ENCODE assay signal across 23 cellular contexts in the genomic region with DNA sequence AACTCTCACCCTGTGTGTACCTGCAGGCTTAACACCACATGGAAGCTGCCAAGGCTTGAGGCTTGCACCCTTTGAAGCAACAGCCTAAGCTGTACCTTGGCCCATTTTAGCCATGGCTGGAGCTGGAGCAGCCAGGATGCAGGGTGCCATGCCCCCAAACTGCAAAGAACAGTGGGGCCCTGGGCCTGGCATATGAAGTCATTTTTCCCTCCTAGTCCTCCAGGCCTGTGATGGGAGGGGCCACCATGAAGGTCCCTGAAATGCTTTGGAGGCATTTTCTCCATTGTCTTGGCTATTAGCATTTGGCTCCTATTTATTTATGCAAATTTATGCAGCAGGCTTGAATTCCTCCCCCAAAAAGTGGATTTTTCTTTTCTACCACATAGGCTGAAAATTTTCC.
DNase-seq lines count a peak whose midpoint lies in the region; ATAC-seq, FAIRE-seq and TF ChIP-seq lines count a peak whose summit lies in the region.
"Had no signal": no experiment of that assay in that cellular context is flagged by ENCODE, and none has a peak within 500 bp of the region (broad histone marks: within the 10 kb centered on the region; RNA-seq: fewer than 3 reads in every experiment).

No MANE protein-coding gene starts in this region.

- TF ChIP-seq CTCF in HCT116 (IDR thresholded peaks at IDR 0.05 in 2 of 3, conservative IDR thresholded peaks at IDR 0.05 in 1 of 3; ENCODE audit: borderline replicate concordance in 1 of 3, insufficient read depth in 1 of 3, low read depth in 2 of 3, low read length in 2 of 3): no peak
- TF ChIP-seq CTCF in K562 (IDR thresholded peaks at IDR 0.05 in 2 of 3, conservative IDR thresholded peaks at IDR 0.05 in 1 of 3; ENCODE audit: insufficient read depth in 2 of 3, low read depth in 1 of 3, low read length in 3 of 3): no peak
- no peak for TF ChIP-seq CTCF in kidney (IDR thresholded peaks at IDR 0.05; ENCODE audit: borderline replicate concordance, extremely low read depth, insufficient read depth)

- H3K9ac ChIP-seq in HCT116 (ENCODE audit: low read length): no peak overlapping the region
- H3K9ac ChIP-seq in K562 (ENCODE audit: insufficient read depth in 1 of 2, low read depth in 2 of 2, low read length in 2 of 2): no peak overlapping the region
- no peak overlapping the region for H3K9ac ChIP-seq in kidney (ENCODE audit: low read length in 2 of 2)
- H3K9ac ChIP-seq: BLaER1 treated with 17β-estradiol and CSF1 and Interleukin-3, amounts not matched to agents 10 nM and 100 nM had no signal

- POLR2A ChIA-PET in HCT116 (lab: Charles Lee) (no interaction called here), K562 (lab: Yijun Ruan, JAX) (no interaction called here)

- no TSS peak for BruUV-seq in HCT116 (replicated peaks; lab: Mats Ljungman, UMichigan)
- no TSS peak for BruUV-seq in K562 (replicated peaks; lab: Mats Ljungman, UMichigan)

- peak; percentile 13 for FAIRE-seq in HTR-8/SVneo (lab: Jason Lieb, UNC)
- no peak for FAIRE-seq in K562 (lab: Jason Lieb, UNC)
- FAIRE-seq in kidney (lab: Jason Lieb, UNC): no peak
- FAIRE-seq: A204.1, D721Med, G401.6, GM12891, GM19239 had no signal

- intact Hi-C loops in HCT116 (cut with micrococcal nuclease): loop anchor here (5.0 kb wide), 1 partner anchor 59 kb away; no protein-coding TSS in a partner anchor
- intact Hi-C loops in K562 (cut with micrococcal nuclease): no loop called here
- intact Hi-C loops in kidney (cut with DNase I): no loop called here

- no peak overlapping the region for H2AFZ ChIP-seq in HCT116 (ENCODE audit: low read depth, low read length, poor library complexity, severe bottlenecking)
- no peak overlapping the region for H2AFZ ChIP-seq in K562 (ENCODE audit: low read depth, low read length)

- no peak overlapping the region for H3K4me2 ChIP-seq in HCT116 (ENCODE audit: low read length)
- H3K4me2 ChIP-seq in K562 (ENCODE audit: insufficient read depth, low read length): no peak overlapping the region
- H3K4me2 ChIP-seq: BLaER1 treated with 17β-estradiol and CSF1 and Interleukin-3, amounts not matched to agents 10 nM and 100 nM had no signal

- no peaks in the 10 kb centered on the region for H3K9me2 ChIP-seq in HCT116 (ENCODE audit: insufficient read depth)

- no peaks in the 10 kb centered on the region for H4K20me1 ChIP-seq in HCT116 (ENCODE audit: insufficient read depth)
- H4K20me1 ChIP-seq in K562 (replicated peaks; ENCODE audit: control insufficient read depth, insufficient read depth, low read length): no peaks in the 10 kb centered on the region
- H4K20me1 ChIP-seq: BLaER1 treated with 17β-estradiol and CSF1 and Interleukin-3, amounts not matched to agents 10 nM and 100 nM had no signal

- H3K27ac ChIP-seq in HCT116 (ENCODE audit: low read depth, low read length) (no peak overlapping the region), K562 (ENCODE audit: extremely low read depth, low read depth, low read length) (no peak overlapping the region), kidney (ENCODE audit: low read depth in 2 of 2, low read length in 2 of 2) (no peak overlapping the region)
- H3K27ac ChIP-seq: BLaER1 treated with 17β-estradiol and CSF1 and Interleukin-3, amounts not matched to agents 10 nM and 100 nM; C4-2B had no signal

- H3K4me1 ChIP-seq in HCT116 (ENCODE audit: control insufficient read depth in 1 of 2, insufficient read depth in 2 of 2, low read length in 2 of 2): peaks cover 28 to 34% of the 10 kb centered on the region in 2 experiments
- H3K4me1 ChIP-seq in K562 (replicated peaks in 1 of 2; ENCODE audit: control insufficient read depth in 2 of 2, insufficient read depth in 2 of 2, low read length in 2 of 2): no peaks in the 10 kb centered on the region
- peaks cover 0 to 4% of the 10 kb centered on the region in 2 donors for H3K4me1 ChIP-seq in kidney (ENCODE audit: control insufficient read depth in 1 of 2, insufficient read depth in 1 of 2, low read depth in 1 of 2, low read length in 2 of 2)
- H3K4me1 ChIP-seq: Caco-2 had no signal

- H3K27me3 ChIP-seq in HCT116 (ENCODE audit: insufficient read depth, low read length) (no peaks in the 10 kb centered on the region), K562 (ENCODE audit: control insufficient read depth in 2 of 2, insufficient read depth in 2 of 2, low read length in 2 of 2) (peaks cover 7 to 9% of the 10 kb centered on the region in 2 experiments; a peak in 4 of 5 replicates)
- H3K27me3 ChIP-seq: BLaER1 treated with 17β-estradiol and CSF1 and Interleukin-3, amounts not matched to agents 10 nM and 100 nM had no signal

- RAD21 ChIA-PET in HCT116 (lab: Charles Lee; ENCODE audit: low non-redundant PET in 1 of 2, low total read pairs in 2 of 2, uncharacterized antibody in 2 of 2, unreplicated experiment in 2 of 2): no interaction called here

- H3K4me3 ChIP-seq in HCT116 (replicated peaks in 1 of 2; ENCODE audit: low read depth in 1 of 2, low read length in 2 of 2) (no peak overlapping the region), K562 (no peak overlapping the region), iPS-18c (ENCODE audit: insufficient read depth, low read depth, low read length) (peak overlapping the region; percentile 5; the same call in 1 of the 2 replicates), kidney (ENCODE audit: low read length in 2 of 2) (no peak overlapping the region)
- H3K4me3 ChIP-seq: BLaER1 treated with 17β-estradiol and CSF1 and Interleukin-3, amounts not matched to agents 10 nM and 100 nM had no signal

- peaks cover 4 to 8% of the 10 kb centered on the region in 2 experiments; a peak in 2 of 4 replicates for H3K9me3 ChIP-seq in HCT116 (ENCODE audit: control insufficient read depth in 1 of 2, insufficient read depth in 1 of 2, low read depth in 1 of 2, low read length in 2 of 2)
- H3K9me3 ChIP-seq in K562 (replicated peaks; ENCODE audit: control insufficient read depth, insufficient read depth, low read depth, low read length): no peaks in the 10 kb centered on the region
- H3K9me3 ChIP-seq in iPS-18c (ENCODE audit: control insufficient read depth, insufficient read depth, low read length): peaks cover 8% of the 10 kb centered on the region
- H3K9me3 ChIP-seq in kidney (ENCODE audit: control insufficient read depth in 1 of 2, low read length in 2 of 2): no peaks in the 10 kb centered on the region

- ATAC-seq in HCT116: no peak
- no peak for ATAC-seq in K562
- ATAC-seq in HG02884 (IDR thresholded peaks at IDR 0.05; ENCODE audit: unreplicated experiment): no peak
- ATAC-seq: CD8-positive, alpha-beta T cell had no signal

- TF ChIP-seq POLR2A in HCT116 (IDR thresholded peaks at IDR 0.05; ENCODE audit: borderline replicate concordance, extremely low read depth, insufficient read depth, insufficient read length) (no peak), K562 (conservative IDR thresholded peaks at IDR 0.05) (no peak)

- H3K36me3 ChIP-seq in HCT116 (ENCODE audit: control insufficient read depth in 1 of 2, insufficient read depth in 2 of 2, low read length in 2 of 2) (no peaks in the 10 kb centered on the region), K562 (ENCODE audit: control insufficient read depth, insufficient read depth, low read length) (no peaks in the 10 kb centered on the region), kidney (ENCODE audit: control insufficient read depth in 1 of 2, insufficient read depth in 2 of 2, low read length in 2 of 2) (no peaks in the 10 kb centered on the region)

- in situ Hi-C loops in K562 (cut with MboI): no loop called here

- no peaks in the 10 kb centered on the region for H3K9me1 ChIP-seq in K562 (ENCODE audit: control insufficient read depth, insufficient read depth, low read length)

- DNase-seq in HCT116 (ENCODE audit: low read depth, low spot score) (no peak), HTR-8/SVneo (ENCODE audit: insufficient read length, low spot score) (no peak), K562 (ENCODE audit: extremely low read depth in 1 of 4, low spot score in 3 of 4) (no peak), SIG-M5 treated with dmso at 0.1 percent for 504 hours (lab: John Stamatoyannopoulos, UW; ENCODE audit: unreplicated experiment) (no peak), kidney (no peak)
- no peak for DNase-seq in effector CD4-positive, alpha-beta T cell
- DNase-seq: 8988T; AML-193; Caco-2; Calu3; CD4-positive, alpha-beta T cell; CD8-positive, alpha-beta T cell; DMS79 treated with DMSO at 0.1 percent for 48 hours; GF-D8 had no signal

- TF ChIP-seq RAD21 in HCT116 (IDR thresholded peaks at IDR 0.05; ENCODE audit: low read depth) (no peak), K562 (CRISPR knock-in tag; conservative IDR thresholded peaks at IDR 0.05 in 1 of 2, IDR thresholded peaks at IDR 0.05 in 1 of 2) (no peak)

- TF ChIP-seq EP300 in K562 (IDR thresholded peaks at IDR 0.05; ENCODE audit: low read length): no peak

- CTCF ChIA-PET in HCT116 (lab: Charles Lee) (no interaction called here), K562 (lab: Yijun Ruan, JAX; ENCODE audit: low intra/inter-chr PET ratio) (no interaction called here)

- no peaks in the 10 kb centered on the region for H3K79me2 ChIP-seq in HCT116 (ENCODE audit: insufficient read depth, low read length)
- no peaks in the 10 kb centered on the region for H3K79me2 ChIP-seq in K562 (ENCODE audit: control insufficient read depth, insufficient read depth, low read length)

TF ChIP-seq in K562, 482 proteins besides CTCF, POLR2A, EP300 and RAD21 (continues in another document):
- TF ChIP-seq ERF (CRISPR knock-in tag; IDR thresholded peaks at IDR 0.05): no peak
- TF ChIP-seq, protein P1, sequence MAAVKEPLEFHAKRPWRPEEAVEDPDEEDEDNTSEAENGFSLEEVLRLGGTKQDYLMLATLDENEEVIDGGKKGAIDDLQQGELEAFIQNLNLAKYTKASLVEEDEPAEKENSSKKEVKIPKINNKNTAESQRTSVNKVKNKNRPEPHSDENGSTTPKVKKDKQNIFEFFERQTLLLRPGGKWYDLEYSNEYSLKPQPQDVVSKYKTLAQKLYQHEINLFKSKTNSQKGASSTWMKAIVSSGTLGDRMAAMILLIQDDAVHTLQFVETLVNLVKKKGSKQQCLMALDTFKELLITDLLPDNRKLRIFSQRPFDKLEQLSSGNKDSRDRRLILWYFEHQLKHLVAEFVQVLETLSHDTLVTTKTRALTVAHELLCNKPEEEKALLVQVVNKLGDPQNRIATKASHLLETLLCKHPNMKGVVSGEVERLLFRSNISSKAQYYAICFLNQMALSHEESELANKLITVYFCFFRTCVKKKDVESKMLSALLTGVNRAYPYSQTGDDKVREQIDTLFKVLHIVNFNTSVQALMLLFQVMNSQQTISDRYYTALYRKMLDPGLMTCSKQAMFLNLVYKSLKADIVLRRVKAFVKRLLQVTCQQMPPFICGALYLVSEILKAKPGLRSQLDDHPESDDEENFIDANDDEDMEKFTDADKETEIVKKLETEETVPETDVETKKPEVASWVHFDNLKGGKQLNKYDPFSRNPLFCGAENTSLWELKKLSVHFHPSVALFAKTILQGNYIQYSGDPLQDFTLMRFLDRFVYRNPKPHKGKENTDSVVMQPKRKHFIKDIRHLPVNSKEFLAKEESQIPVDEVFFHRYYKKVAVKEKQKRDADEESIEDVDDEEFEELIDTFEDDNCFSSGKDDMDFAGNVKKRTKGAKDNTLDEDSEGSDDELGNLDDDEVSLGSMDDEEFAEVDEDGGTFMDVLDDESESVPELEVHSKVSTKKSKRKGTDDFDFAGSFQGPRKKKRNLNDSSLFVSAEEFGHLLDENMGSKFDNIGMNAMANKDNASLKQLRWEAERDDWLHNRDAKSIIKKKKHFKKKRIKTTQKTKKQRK (IDR thresholded peaks at IDR 0.05; ENCODE audit: borderline replicate concordance, low read depth, low read length): 0 out of 2 replicates have a peak, but pooled peaks have one; percentile 30
